ENCODE assay signal across 12 cellular contexts in genomic region chr7:112985377-112985987, GRCh38.
DNase-seq lines count a peak whose midpoint lies in the region; ATAC-seq, FAIRE-seq and TF ChIP-seq lines count a peak whose summit lies in the region.
"Had no signal": no experiment of that assay in that cellular context is flagged by ENCODE, and none has a peak within 500 bp of the region (broad histone marks: within the 10 kb centered on the region; RNA-seq: fewer than 3 reads in every experiment).

No MANE protein-coding gene starts in this region.

- H2AFZ ChIP-seq in HepG2 (ENCODE audit: low read length) (no peak overlapping the region), PC-9 (no peak overlapping the region)

- H4K20me1 ChIP-seq in HepG2 (ENCODE audit: insufficient read depth, low read length) (no peaks in the 10 kb centered on the region), PC-9 (ENCODE audit: insufficient read depth) (no peaks in the 10 kb centered on the region)

- H3K9me3 ChIP-seq in HepG2 (ENCODE audit: low read length) (no peaks in the 10 kb centered on the region), right lobe of liver (no peaks in the 10 kb centered on the region), right atrium auricular region (no peaks in the 10 kb centered on the region), upper lobe of left lung (no peaks in the 10 kb centered on the region), PC-9 (ENCODE audit: insufficient read depth, low read depth) (no peaks in the 10 kb centered on the region)

- H3K27ac ChIP-seq in HepG2 (ENCODE audit: extremely low read length, insufficient read depth, low read length) (no peak overlapping the region), right lobe of liver (no peak overlapping the region), right atrium auricular region (peak overlapping the region; percentile 60 to 90), upper lobe of left lung (no peak overlapping the region), PC-9 (no peak overlapping the region)

- H3K27me3 ChIP-seq in HepG2 (ENCODE audit: control insufficient read depth in 1 of 2, insufficient read depth in 2 of 2, low read length in 2 of 2) (no peaks in the 10 kb centered on the region), right lobe of liver (no peaks in the 10 kb centered on the region), right atrium auricular region (no peaks in the 10 kb centered on the region), upper lobe of left lung (no peaks in the 10 kb centered on the region), PC-9 (ENCODE audit: insufficient read depth, low read depth) (no peaks in the 10 kb centered on the region)

- TF ChIP-seq EP300 in HepG2 (IDR thresholded peaks at IDR 0.05; ENCODE audit: low read depth in 2 of 2, low read length in 2 of 2) (no peak), HepG2 (CRISPR knock-in tag; IDR thresholded peaks at IDR 0.05; ENCODE audit: borderline replicate concordance) (no peak), upper lobe of left lung (IDR thresholded peaks at IDR 0.05) (no peak)

- POLR2A ChIA-PET in HepG2 (lab: Yijun Ruan, JAX), result no interaction called here
- POLR2A ChIA-PET in PC-9 (lab: Charles Lee; ENCODE audit: unreplicated experiment), result no interaction called here

- no peak for TF ChIP-seq POLR2A in HepG2 (IDR thresholded peaks at IDR 0.05; ENCODE audit: insufficient read depth in 1 of 2, low read depth in 2 of 2, low read length in 2 of 2)
- no peak for TF ChIP-seq POLR2A in right lobe of liver (IDR thresholded peaks at IDR 0.05)
- TF ChIP-seq POLR2A in upper lobe of left lung (IDR thresholded peaks at IDR 0.05), result no peak

- TF ChIP-seq RAD21 in HepG2 (CRISPR knock-in tag; IDR thresholded peaks at IDR 0.05), result no peak

- H3K4me1 ChIP-seq in HepG2 (ENCODE audit: insufficient read depth, low read length), result no peaks in the 10 kb centered on the region
- H3K4me1 ChIP-seq in right lobe of liver, result no peaks in the 10 kb centered on the region
- H3K4me1 ChIP-seq in right atrium auricular region, result peaks cover 0 to 23% of the 10 kb centered on the region in 2 donors
- no peaks in the 10 kb centered on the region for H3K4me1 ChIP-seq in upper lobe of left lung
- H3K4me1 ChIP-seq in PC-9 (replicated peaks; ENCODE audit: insufficient read depth), result no peaks in the 10 kb centered on the region

- CTCF ChIA-PET in HepG2 (lab: Yijun Ruan, JAX; ENCODE audit: low intra/inter-chr PET ratio, low total read pairs), result no interaction called here
- CTCF ChIA-PET in PC-9 (lab: Charles Lee), result no interaction called here

- no TSS peak for BruUV-seq in HepG2 (replicated peaks; lab: Mats Ljungman, UMichigan)
- BruUV-seq in PC-9 (replicated peaks; lab: Mats Ljungman, UMichigan), result no TSS peak

- ATAC-seq in HepG2 (no peak), right lobe of liver (no peak), upper lobe of left lung (ENCODE audit: low FRiP score in 2 of 2) (no peak)
- ATAC-seq: naive thymus-derived CD4-positive, alpha-beta T cell had no signal

- no peak overlapping the region for H3K4me3 ChIP-seq in HepG2 (replicated peaks in 1 of 3; ENCODE audit: insufficient read depth in 1 of 3, low read depth in 2 of 3, low read length in 3 of 3)
- no peak overlapping the region for H3K4me3 ChIP-seq in right lobe of liver
- H3K4me3 ChIP-seq in right atrium auricular region, result no peak overlapping the region
- H3K4me3 ChIP-seq in upper lobe of left lung, result no peak overlapping the region
- H3K4me3 ChIP-seq in PC-9, result no peak overlapping the region

- H3K79me2 ChIP-seq in HepG2 (ENCODE audit: insufficient read depth, low read length) (no peaks in the 10 kb centered on the region), PC-9 (ENCODE audit: low read depth) (no peaks in the 10 kb centered on the region)

- no peaks in the 10 kb centered on the region for H3K36me3 ChIP-seq in HepG2 (replicated peaks in 1 of 2; ENCODE audit: control insufficient read depth in 1 of 2, insufficient read depth in 2 of 2, low read length in 2 of 2)
- H3K36me3 ChIP-seq in right lobe of liver, result no peaks in the 10 kb centered on the region
- peaks cover 15% of the 10 kb centered on the region for H3K36me3 ChIP-seq in right atrium auricular region
- H3K36me3 ChIP-seq in upper lobe of left lung, result no peaks in the 10 kb centered on the region
- no peaks in the 10 kb centered on the region for H3K36me3 ChIP-seq in PC-9 (ENCODE audit: low read depth)

- no peak overlapping the region for H3K4me2 ChIP-seq in HepG2 (ENCODE audit: low read depth, low read length)
- no peak overlapping the region for H3K4me2 ChIP-seq in PC-9

- in situ Hi-C loops in HepG2 (cut with HindIII; ENCODE audit: extremely low pct_ligation_motif_present, low pct_unique_long_range_greater_than_20kb), result no loop called here

- 9% methylated on average over 9 of the region's 9 CpGs for WGBS in HepG2 (ENCODE audit: low lambda C conversion rate)
- WGBS in right lobe of liver (ENCODE audit: insufficient coverage, low coverage, low lambda C conversion rate, missing lambda C conversion rate), result 30% methylated on average over 8 of the region's 9 CpGs
- 57 to 59% methylated on average over 9 of the region's 9 CpGs for WGBS in upper lobe of left lung, 2 donors

- intact Hi-C loops in HepG2 (cut with micrococcal nuclease; ENCODE audit: unreplicated experiment), result no loop called here
- intact Hi-C loops in right lobe of liver (cut with DNase I), result no loop called here
- intact Hi-C loops in PC-9 (cut with micrococcal nuclease; ENCODE audit: unreplicated experiment), result no loop called here

- TF ChIP-seq CTCF in HepG2 (CRISPR knock-in tag; IDR thresholded peaks at IDR 0.05) (no peak), right lobe of liver (IDR thresholded peaks at IDR 0.05) (no peak), right atrium auricular region (IDR thresholded peaks at IDR 0.05) (no peak), upper lobe of left lung (IDR thresholded peaks at IDR 0.05) (no peak), PC-9 (conservative IDR thresholded peaks at IDR 0.05) (no peak)

- H3F3A ChIP-seq in PC-9 (ENCODE audit: insufficient read depth, low read depth), result no peaks in the 10 kb centered on the region

- DNase-seq in HepG2 (ENCODE audit: low spot score) (no peak), right lobe of liver (no peak), amniotic epithelial cell (ENCODE audit: low read depth) (peak; percentile 93), right atrium auricular region (ENCODE audit: low spot score) (no peak), SHP77 treated with DMSO at 0.1 percent for 48 hours (lab: John Stamatoyannopoulos, UW) (no peak), T-helper 1 cell (no peak), upper lobe of left lung (no peak), PC-9 (no peak)
- DNase-seq: hypothalamus; naive thymus-derived CD4-positive, alpha-beta T cell; NCI-H1092 had no signal

- FAIRE-seq in HepG2 (lab: Jason Lieb, UNC), result no peak
- FAIRE-seq: TTC549 had no signal

- no peaks in the 10 kb centered on the region for H3K9me2 ChIP-seq in PC-9 (ENCODE audit: insufficient read depth)

- no peak overlapping the region for H3K9ac ChIP-seq in HepG2 (ENCODE audit: insufficient read depth, low read depth, low read length)

TF ChIP-seq in HepG2, 621 proteins besides CTCF, POLR2A, EP300 and RAD21:
- TF ChIP-seq ZNF441 (CRISPR knock-in tag; IDR thresholded peaks at IDR 0.05; ENCODE audit: borderline replicate concordance) (peak; percentile 86; the same call in 1 of the 2 replicates), E2F5 (CRISPR knock-in tag; conservative IDR thresholded peaks at IDR 0.05) (no peak)
TF ChIP-seq in HepG2: peak in this region for 1.

Comparison
In these comparisons a context has a peak if more than half of its experiments do, and no peak if none do; other contexts are left out.
1. H3K27ac ChIP-seq: peak in right atrium auricular region (2 of 2); none in HepG2 (single experiment), right lobe of liver (0 of 3), upper lobe of left lung (0 of 4) and PC-9 (single experiment).